In genomic region chr1:54493608-54494007, GRCh38 we compare ENCODE assay signal across 22 cellular contexts.
DNase-seq lines count a peak whose midpoint lies in the region; ATAC-seq and TF ChIP-seq lines count a peak whose summit lies in the region.
"Had no signal": no experiment of that assay in that cellular context is flagged by ENCODE, and none has a peak within 500 bp of the region (broad histone marks: within the 10 kb centered on the region; RNA-seq: fewer than 3 reads in every experiment).

No MANE protein-coding gene starts in this region.

- no peaks in the 10 kb centered on the region for H4K20me1 ChIP-seq in BLaER1 treated with 17β-estradiol and CSF1 and Interleukin-3, amounts not matched to agents 10 nM and 100 nM
- H4K20me1 ChIP-seq in MM.1S (ENCODE audit: insufficient read depth, low read length), result no peaks in the 10 kb centered on the region

- peaks cover 8 to 48% (median 34%) of the 10 kb centered on the region in 10 experiments for H3K4me1 ChIP-seq in BLaER1 treated with 17β-estradiol and CSF1 and Interleukin-3, amounts not matched to agents 10 nM and 100 nM
- 0 out of 2 replicates have a peak, but pooled peaks cover 8% of the 10 kb centered on the region for H3K4me1 ChIP-seq in MM.1S (ENCODE audit: low read length)

- H3K4me3 ChIP-seq in BLaER1 treated with 17β-estradiol and CSF1 and Interleukin-3, amounts not matched to agents 10 nM and 100 nM, result no peak overlapping the region
- H3K4me3 ChIP-seq in fibroblast of mammary gland (ENCODE audit: control insufficient read depth, low read depth, low read length), result no peak overlapping the region
- H3K4me3 ChIP-seq in MM.1S (ENCODE audit: low read length), result no peak overlapping the region
- H3K4me3 ChIP-seq: sigmoid colon, upper lobe of left lung had no signal

- H3K36me3 ChIP-seq in BLaER1 treated with 17β-estradiol and CSF1 and Interleukin-3, amounts not matched to agents 10 nM and 100 nM, result peaks cover 0 to 8% (median 0%) of the 10 kb centered on the region in 11 experiments; a peak in 3 of 22 replicates
- no peaks in the 10 kb centered on the region for H3K36me3 ChIP-seq in MM.1S (replicated peaks; ENCODE audit: insufficient read depth, low read length)
- H3K36me3 ChIP-seq: BE2C, sigmoid colon, upper lobe of left lung had no signal

- DNase-seq in HCEC 1CT (peak; percentile 22), RKO (ENCODE audit: low spot score) (peak; percentile 60), fibroblast of mammary gland (ENCODE audit: low read depth) (peak; percentile 27), MM.1S (no peak), middle frontal gyrus (ENCODE audit: extremely low spot score, low spot score) (no peak), islet precursor cell (no peak)
- DNase-seq: activated CD4-positive, alpha-beta T cell treated with anti-CD3 and anti-CD28 coated beads, Interleukin-2, amount 50 U/mL, for 1 hour; activated T-cell treated with anti-CD3 and anti-CD28 coated beads, Interleukin-2, amount 50 U/mL, for 4 hours; BE2C; left colon; mesendoderm; NCI-H1417; NCI-H2081; NCI-H2227 treated with DMSO at 0.1 percent for 48 hours; sigmoid colon; stimulated activated CD4-positive, alpha-beta T cell treated with anti-CD3 and anti-CD28 coated beads, Interleukin-4, amount 100 ng/mL, for 4 hours; T1000; upper lobe of left lung had no signal

- H2AFZ ChIP-seq in MM.1S (ENCODE audit: low read length), result no peak overlapping the region

- peak overlapping the region in 9 of 11 experiments; percentile 3 to 56 (median 15); a peak in 12 of 22 replicates for H3K4me2 ChIP-seq in BLaER1 treated with 17β-estradiol and CSF1 and Interleukin-3, amounts not matched to agents 10 nM and 100 nM
- H3K4me2 ChIP-seq in MM.1S (ENCODE audit: low read depth, low read length), result no peak overlapping the region

- no peak overlapping the region for H3K9ac ChIP-seq in BLaER1 treated with 17β-estradiol and CSF1 and Interleukin-3, amounts not matched to agents 10 nM and 100 nM
- no peak overlapping the region for H3K9ac ChIP-seq in MM.1S (ENCODE audit: low read length)

- H3K79me2 ChIP-seq in MM.1S (ENCODE audit: low read length), result no peaks in the 10 kb centered on the region

- peaks cover 29 to 42% (median 33%) of the 10 kb centered on the region in 11 experiments for H3K9me3 ChIP-seq in BLaER1 treated with 17β-estradiol and CSF1 and Interleukin-3, amounts not matched to agents 10 nM and 100 nM (replicated peaks in 1 of 11)
- no peaks in the 10 kb centered on the region for H3K9me3 ChIP-seq in MM.1S (replicated peaks; ENCODE audit: insufficient read depth, low read length)
- H3K9me3 ChIP-seq: BE2C, sigmoid colon had no signal

- H3K27ac ChIP-seq in BLaER1 treated with 17β-estradiol and CSF1 and Interleukin-3, amounts not matched to agents 10 nM and 100 nM, result no peak overlapping the region
- no peak overlapping the region for H3K27ac ChIP-seq in MM.1S (ENCODE audit: low read length)
- H3K27ac ChIP-seq: HL-60, sigmoid colon, upper lobe of left lung had no signal

- H3K9me2 ChIP-seq in MM.1S (replicated peaks; ENCODE audit: insufficient read depth, low read length), result no peaks in the 10 kb centered on the region

- ATAC-seq in HG03159 (IDR thresholded peaks at IDR 0.05; ENCODE audit: unreplicated experiment), result no peak
- ATAC-seq: activated T-cell treated with anti-CD3 and anti-CD28 coated beads, Interleukin-2, amount 50 U/mL, for 4 hours; left colon; stimulated activated memory B cell treated with anti-CD40 and anti-IgM and Interleukin-4, amounts not matched to agents 10 μg/mL and 1 μg/mL and 100 μg/mL, for 72 hours had no signal

- H3F3A ChIP-seq in MM.1S (ENCODE audit: insufficient read depth, low read length), result 0 out of 2 replicates have a peak, but pooled peaks cover 6% of the 10 kb centered on the region

- peaks cover 0 to 2% (median 0%) of the 10 kb centered on the region in 11 experiments; a peak in 3 of 22 replicates for H3K27me3 ChIP-seq in BLaER1 treated with 17β-estradiol and CSF1 and Interleukin-3, amounts not matched to agents 10 nM and 100 nM
- H3K27me3 ChIP-seq in MM.1S (replicated peaks; ENCODE audit: insufficient read depth, low read length), result peaks cover 32% of the 10 kb centered on the region
- H3K27me3 ChIP-seq: BE2C, sigmoid colon had no signal

- TF ChIP-seq CTCF in fibroblast of mammary gland (conservative IDR thresholded peaks at IDR 0.05; ENCODE audit: control insufficient read depth, insufficient read depth, low read depth, low read length) (no peak), MM.1S (IDR thresholded peaks at IDR 0.05; ENCODE audit: low read length) (no peak)

Comparison
In these comparisons a context has a peak if more than half of its experiments do, and no peak if none do; other contexts are left out.
1. DNase-seq: peak in HCEC 1CT (single experiment), RKO (single experiment) and fibroblast of mammary gland (single experiment); none in MM.1S (single experiment), middle frontal gyrus (single experiment) and islet precursor cell (single experiment).